ENCODE assay signal across 1 cellular context in genomic region chr17:50039058-50039457, GRCh38.
TF ChIP-seq lines count a peak whose summit lies in the region.

No MANE protein-coding gene starts in this region.

TF ChIP-seq in IMR-90, 13 proteins besides CTCF, POLR2A, EP300 and RAD21:
- no peak for TF ChIP-seq RCOR1 (IDR thresholded peaks at IDR 0.05; ENCODE audit: insufficient replicate concordance, low read length)
- TF ChIP-seq RFX5 (IDR thresholded peaks at IDR 0.05; ENCODE audit: low read depth, low read length): no peak
- TF ChIP-seq SMC3 (IDR thresholded peaks at IDR 0.05; ENCODE audit: low read depth, low read length): no peak
